Comparison of ENCODE assay signal across 8 cellular contexts in genomic region chr7:54788664-54789063, GRCh38. TPM values are rescaled to one million over a fixed set of nuclear protein-coding genes. Genes with fewer than 3 reads are reported as not detected.
DNase-seq lines count a peak whose midpoint lies in the region; ATAC-seq, FAIRE-seq and TF ChIP-seq lines count a peak whose summit lies in the region.

No MANE protein-coding gene starts in this region.

- no peak overlapping the region for H3K4me3 Mint-ChIP-seq in endodermal cell
- H3K4me3 Mint-ChIP-seq in activated T-helper 1 cell treated with anti-CD3 and anti-CD28 coated beads, Interleukin-12 subunit alpha, Interleukin-12 subunit beta, Interleukin-2, Interleukin-4 antibody, amounts not matched to agents 30 ng/mL and 10 ng/mL and 1 ng/mL, durations not matched to agents 14 hours and 24 hours and 36 hours, result no peak overlapping the region

- peak; percentile 92 for FAIRE-seq in G401.6 (lab: Jason Lieb, UNC)

- no peaks in the 10 kb centered on the region for H3K36me3 Mint-ChIP-seq in endodermal cell (ENCODE audit: low read depth)
- no peaks in the 10 kb centered on the region for H3K36me3 Mint-ChIP-seq in activated T-helper 1 cell treated with anti-CD3 and anti-CD28 coated beads, Interleukin-12 subunit alpha, Interleukin-12 subunit beta, Interleukin-2, Interleukin-4 antibody, amounts not matched to agents 30 ng/mL and 10 ng/mL and 1 ng/mL, durations not matched to agents 14 hours and 24 hours and 36 hours (ENCODE audit: low read depth)

- H3K4me1 ChIP-seq in SJSA1 (replicated peaks) (no peaks in the 10 kb centered on the region), endodermal cell (ENCODE audit: control insufficient read depth, insufficient read depth, low read length) (no peaks in the 10 kb centered on the region), transverse colon (peaks cover 0 to 6% (median 4%) of the 10 kb centered on the region in 4 donors)

- no peaks in the 10 kb centered on the region for H3K9me3 ChIP-seq in SJSA1 (replicated peaks)
- H3K9me3 ChIP-seq in endodermal cell (ENCODE audit: control insufficient read depth, low read length), result no peaks in the 10 kb centered on the region
- H3K9me3 ChIP-seq in transverse colon, result no peaks in the 10 kb centered on the region

- peaks cover 20% of the 10 kb centered on the region for H3K27me3 Mint-ChIP-seq in endodermal cell (ENCODE audit: insufficient read depth)
- H3K27me3 Mint-ChIP-seq in activated T-helper 1 cell treated with anti-CD3 and anti-CD28 coated beads, Interleukin-12 subunit alpha, Interleukin-12 subunit beta, Interleukin-2, Interleukin-4 antibody, amounts not matched to agents 30 ng/mL and 10 ng/mL and 1 ng/mL, durations not matched to agents 14 hours and 24 hours and 36 hours (ENCODE audit: insufficient read depth), result peaks cover 15% of the 10 kb centered on the region

- TF ChIP-seq CTCF in LNCAP (IDR thresholded peaks at IDR 0.05), result peak; percentile 79
- peak; percentile 84 for TF ChIP-seq CTCF in endodermal cell (conservative IDR thresholded peaks at IDR 0.05)
- peak; percentile 56 to 67 (median 63) for TF ChIP-seq CTCF in transverse colon (IDR thresholded peaks at IDR 0.05)

- no peak overlapping the region for H3K27ac ChIP-seq in SJSA1
- H3K27ac ChIP-seq in endodermal cell (ENCODE audit: low read depth, low read length), result no peak overlapping the region
- H3K27ac ChIP-seq in transverse colon, result no peak overlapping the region

- no peaks in the 10 kb centered on the region for H3K9me3 Mint-ChIP-seq in endodermal cell
- no peaks in the 10 kb centered on the region for H3K9me3 Mint-ChIP-seq in activated T-helper 1 cell treated with anti-CD3 and anti-CD28 coated beads, Interleukin-12 subunit alpha, Interleukin-12 subunit beta, Interleukin-2, Interleukin-4 antibody, amounts not matched to agents 30 ng/mL and 10 ng/mL and 1 ng/mL, durations not matched to agents 14 hours and 24 hours and 36 hours

- in situ Hi-C loops in transverse colon (cut with MboI; ENCODE audit: low pct_ligation_motif_present in 1 of 4, low pct_unique_long_range_greater_than_20kb in 1 of 4, low sequenced_read_pairs in 3 of 4), result loop anchor here (10.0 to 25.0 kb wide), 3 partner anchors 224 to 476 kb away; partner anchors contain the start of gene EGFR (in 3 of the 4)

- no peak overlapping the region for H3K4me3 ChIP-seq in SJSA1
- H3K4me3 ChIP-seq in endodermal cell (ENCODE audit: low read length), result no peak overlapping the region
- no peak overlapping the region for H3K4me3 ChIP-seq in transverse colon

- peaks cover 2% of the 10 kb centered on the region for H3K4me1 Mint-ChIP-seq in endodermal cell
- peaks cover 5% of the 10 kb centered on the region for H3K4me1 Mint-ChIP-seq in activated T-helper 1 cell treated with anti-CD3 and anti-CD28 coated beads, Interleukin-12 subunit alpha, Interleukin-12 subunit beta, Interleukin-2, Interleukin-4 antibody, amounts not matched to agents 30 ng/mL and 10 ng/mL and 1 ng/mL, durations not matched to agents 14 hours and 24 hours and 36 hours (ENCODE audit: low read depth)

- H3K36me3 ChIP-seq in SJSA1 (no peaks in the 10 kb centered on the region), endodermal cell (ENCODE audit: control insufficient read depth, insufficient read depth, low read length) (no peaks in the 10 kb centered on the region), transverse colon (no peaks in the 10 kb centered on the region)

- no peak for TF ChIP-seq EP300 in transverse colon (IDR thresholded peaks at IDR 0.05; ENCODE audit: low read depth)

- H3K9ac ChIP-seq in endodermal cell (ENCODE audit: extremely low read depth, low read length, poor library complexity, severe bottlenecking), result no peak overlapping the region

- WGBS in endodermal cell (ENCODE audit: insufficient coverage in 1 of 2, insufficient read length in 1 of 2), 2 experiments, result 6 to 14% methylated on average over 7 to 9 of the region's 9 CpGs
- 7% methylated on average over 9 of the region's 9 CpGs for WGBS in transverse colon (ENCODE audit: low coverage in 1 of 2), 2 donors

- intact Hi-C loops in transverse colon (cut with DNase I; ENCODE audit: low total_unique reads), result loop anchor here (5.0 kb wide), 1 partner anchor 464 kb away; no protein-coding TSS in a partner anchor
- intact Hi-C loops in activated T-helper 1 cell treated with anti-CD3 and anti-CD28 coated beads, Interleukin-12 subunit alpha, Interleukin-12 subunit beta, Interleukin-2, Interleukin-4 antibody, amounts not matched to agents 30 ng/mL and 10 ng/mL and 1 ng/mL, durations not matched to agents 14 hours and 24 hours and 36 hours (cut with micrococcal nuclease), result loop anchor here (1.0 kb wide), 2 partner anchors 14 to 467 kb away; no protein-coding TSS in a partner anchor

- H3K27ac Mint-ChIP-seq in endodermal cell, result peak overlapping the region; percentile 12
- H3K27ac Mint-ChIP-seq in activated T-helper 1 cell treated with anti-CD3 and anti-CD28 coated beads, Interleukin-12 subunit alpha, Interleukin-12 subunit beta, Interleukin-2, Interleukin-4 antibody, amounts not matched to agents 30 ng/mL and 10 ng/mL and 1 ng/mL, durations not matched to agents 14 hours and 24 hours and 36 hours, result no peak overlapping the region

- no peak for TF ChIP-seq POLR2A in transverse colon (IDR thresholded peaks at IDR 0.05)

- peak; percentile 78 for ATAC-seq in GM21529 (IDR thresholded peaks at IDR 0.05; ENCODE audit: unreplicated experiment)

- peak; percentile 54 to 68 for DNase-seq in SJSA1 (ENCODE audit: low read depth in 1 of 2, low spot score in 2 of 2)
- peak; percentile 79 for DNase-seq in endodermal cell
- DNase-seq in midbrain (lab: John Stamatoyannopoulos, UW), result peak; percentile 50
- DNase-seq in transverse colon, result peak; percentile 20
- no peak for DNase-seq in activated T-helper 1 cell treated with anti-CD3 and anti-CD28 coated beads, Interleukin-12 subunit alpha, Interleukin-12 subunit beta, Interleukin-2, Interleukin-4 antibody, amounts not matched to agents 30 ng/mL and 10 ng/mL and 1 ng/mL, durations not matched to agents 14 hours and 24 hours and 36 hours (ENCODE audit: low spot score)

- H3K27me3 ChIP-seq in SJSA1 (replicated peaks) (no peaks in the 10 kb centered on the region), endodermal cell (ENCODE audit: control insufficient read depth, insufficient read depth, low read length, poor library complexity, severe bottlenecking) (peaks cover 5% of the 10 kb centered on the region), transverse colon (no peaks in the 10 kb centered on the region)

RNA-seq across cellular contexts. Expression of gene SEC61G, which starts 29.7 kb away (rescaled TPM):
- total RNA-seq in SJSA1 (2014; rRNA removed; shearing (Covaris generic)), result 1,111 and 1,400 TPM in 2 replicates
- total RNA-seq in endodermal cell, result 100 to 1,000 TPM; 149 to 166 TPM
- polyA plus RNA-seq in endodermal cell (2013, experiment 1 of 2), result 275 TPM
- polyA plus RNA-seq in endodermal cell (2013, experiment 2 of 2), result 238 TPM
- 100 to 1,000 TPM in 2 of 4 donors, 10 to 100 TPM in 2; 33.6 to 247 (median 134) TPM for total RNA-seq in transverse colon
- 160 and 168 TPM in 2 replicates for total RNA-seq in activated T-helper 1 cell treated with anti-CD3 and anti-CD28 coated beads, Interleukin-12 subunit alpha, Interleukin-12 subunit beta, Interleukin-2, Interleukin-4 antibody, amounts not matched to agents 30 ng/mL and 10 ng/mL and 1 ng/mL, durations not matched to agents 14 hours and 24 hours and 36 hours
